13 cellular contexts compared by ENCODE assay signal in genomic region chr7:67512481-67512880, GRCh38.
"Had no signal": no experiment of that assay in that cellular context is flagged by ENCODE, and none has a peak within 500 bp of the region (broad histone marks: within the 10 kb centered on the region; RNA-seq: fewer than 3 reads in every experiment).

No MANE protein-coding gene starts in this region.

- H3K4me1 ChIP-seq: colonic mucosa, esophagus squamous epithelium, sigmoid colon, spleen, stomach, testis, upper lobe of right lung had no signal

- H3K27me3 ChIP-seq: colonic mucosa, esophagus squamous epithelium, sigmoid colon, spleen, stomach, testis, upper lobe of right lung had no signal

- H3K27ac ChIP-seq: colonic mucosa, esophagus squamous epithelium, sigmoid colon, spleen, stomach, testis, upper lobe of right lung had no signal

- H3K9me3 ChIP-seq: colonic mucosa, esophagus squamous epithelium, sigmoid colon, testis, upper lobe of right lung had no signal

- H3K4me3 ChIP-seq: colonic mucosa, esophagus squamous epithelium, sigmoid colon, spleen, stomach, testis, upper lobe of right lung had no signal

- DNase-seq: activated naive CD4-positive, alpha-beta T cell; activated naive CD8-positive, alpha-beta T cell treated with anti-CD3 and anti-CD28 coated beads, Interleukin-2, amount 10 ng/mL, durations not matched to agents 7 days and 5 days; central memory CD4-positive, alpha-beta T cell; colonic mucosa; esophagus squamous epithelium; glutamatergic neuron; mesenchymal stem cell; natural killer cell; sigmoid colon; spleen; stomach; testis; upper lobe of right lung had no signal

- H3K36me3 ChIP-seq: colonic mucosa, esophagus squamous epithelium, sigmoid colon, spleen, stomach, upper lobe of right lung had no signal
